In genomic region chr12:56724660-56724988, GRCh38 we compare ENCODE assay signal across 8 cellular contexts. TPM values are rescaled to one million over a fixed set of nuclear protein-coding genes. Genes with fewer than 3 reads are reported as not detected.
A peak's percentile ranks its signal among the peaks of the same experiment; 100 is the strongest.
DNase-seq lines count a peak whose midpoint lies in the region; ATAC-seq and TF ChIP-seq lines count a peak whose summit lies in the region.

No MANE protein-coding gene starts in this region.

- H3K9me3 Mint-ChIP-seq in activated CD4-positive, alpha-beta T cell treated with anti-CD3 and anti-CD28 coated beads for 36 hours (ENCODE audit: low read depth), result no peaks in the 10 kb centered on the region
- H3K9me3 Mint-ChIP-seq in activated naive CD4-positive, alpha-beta T cell treated with anti-CD3 and anti-CD28 coated beads, Interleukin-2, amount 50 U/mL, for 24 hours, result no peaks in the 10 kb centered on the region

- peak overlapping the region; percentile 65 for H3K4me3 ChIP-seq in hepatocyte
- peak overlapping the region; percentile 58 to 90 (median 82) for H3K4me3 ChIP-seq in skin epidermis

- H3K4me1 Mint-ChIP-seq in activated CD4-positive, alpha-beta T cell treated with anti-CD3 and anti-CD28 coated beads for 36 hours, result peaks cover 49% of the 10 kb centered on the region
- H3K4me1 Mint-ChIP-seq in activated naive CD4-positive, alpha-beta T cell treated with anti-CD3 and anti-CD28 coated beads, Interleukin-2, amount 50 U/mL, for 24 hours, result peaks cover 50% of the 10 kb centered on the region

- no peaks in the 10 kb centered on the region for H3K27me3 Mint-ChIP-seq in activated CD4-positive, alpha-beta T cell treated with anti-CD3 and anti-CD28 coated beads for 36 hours
- H3K27me3 Mint-ChIP-seq in activated naive CD4-positive, alpha-beta T cell treated with anti-CD3 and anti-CD28 coated beads, Interleukin-2, amount 50 U/mL, for 24 hours, result no peaks in the 10 kb centered on the region

- peaks cover 46% of the 10 kb centered on the region for H4K20me1 ChIP-seq in hepatocyte (ENCODE audit: insufficient read depth, poor library complexity, severe bottlenecking)

- TF ChIP-seq CTCF in hepatocyte (IDR thresholded peaks at IDR 0.05; ENCODE audit: poor library complexity), result no peak

- peaks cover 54% of the 10 kb centered on the region for H3K79me2 ChIP-seq in hepatocyte

- no peak for DNase-seq in activated CD4-positive, alpha-beta T cell treated with anti-CD3 and anti-CD28 coated beads for 36 hours
- no peak for DNase-seq in activated CD4-positive, alpha-beta T cell treated with anti-CD3 and anti-CD28 coated beads for 4 hours
- DNase-seq in hepatocyte (ENCODE audit: low spot score) (peak; percentile 23), AG20443 (ENCODE audit: low spot score) (no peak), T-helper 9 cell (no peak), GF-D8 (lab: John Stamatoyannopoulos, UW) (no peak)

- H3K9me2 ChIP-seq in hepatocyte (replicated peaks; ENCODE audit: insufficient read depth), result no peaks in the 10 kb centered on the region

- CTCF ChIA-PET in activated CD4-positive, alpha-beta T cell treated with anti-CD3 and anti-CD28 coated beads for 36 hours (lab: Charles Lee), result interaction anchor here (0.6 to 1.5 kb wide), 4 partner anchors 16 to 620 kb away, joined by 3 to 6 read pairs (median 3); partner anchors contain the start of gene PA2G4

- peak overlapping the region; percentile 78 for H2AFZ ChIP-seq in hepatocyte

- H3K4me2 ChIP-seq in hepatocyte, result peak overlapping the region; percentile 92

- H3K27me3 ChIP-seq in hepatocyte, result no peaks in the 10 kb centered on the region

- WGBS in hepatocyte (ENCODE audit: low lambda C conversion rate, missing lambda C conversion rate), result 0% methylated on average over 9 of the region's 9 CpGs

- peaks cover 30% of the 10 kb centered on the region for H3K4me1 ChIP-seq in hepatocyte (ENCODE audit: insufficient read depth)

- H3K27ac ChIP-seq in hepatocyte (peak overlapping the region; percentile 96), skin epidermis (peak overlapping the region; percentile 85 to 97 (median 93))

- POLR2A ChIA-PET in activated CD4-positive, alpha-beta T cell treated with anti-CD3 and anti-CD28 coated beads for 36 hours (lab: Charles Lee), result interaction anchor here (0.7 to 1.1 kb wide), 3 partner anchors 27 to 78 kb away, joined by 3 to 5 read pairs (median 4); no protein-coding TSS in a partner anchor

- no peak for ATAC-seq in activated CD4-positive, alpha-beta T cell treated with anti-CD3 and anti-CD28 coated beads for 36 hours

- peak overlapping the region; percentile 97 for H3K4me3 Mint-ChIP-seq in activated CD4-positive, alpha-beta T cell treated with anti-CD3 and anti-CD28 coated beads for 36 hours
- H3K4me3 Mint-ChIP-seq in activated naive CD4-positive, alpha-beta T cell treated with anti-CD3 and anti-CD28 coated beads, Interleukin-2, amount 50 U/mL, for 24 hours, result peak overlapping the region; percentile 97

- intact Hi-C loops in activated CD4-positive, alpha-beta T cell treated with anti-CD3 and anti-CD28 coated beads for 36 hours (cut with DNase I, micrococcal nuclease), result loop anchor here (2.0 to 10.0 kb wide), 3 partner anchors 78 to 390 kb away; partner anchors contain the start of genes IL23A (in 1 of the 2) and PAN2 (in 1 of the 2)

- H3K27ac Mint-ChIP-seq in activated CD4-positive, alpha-beta T cell treated with anti-CD3 and anti-CD28 coated beads for 36 hours, result peak overlapping the region; percentile 99
- peak overlapping the region; percentile 98 for H3K27ac Mint-ChIP-seq in activated naive CD4-positive, alpha-beta T cell treated with anti-CD3 and anti-CD28 coated beads, Interleukin-2, amount 50 U/mL, for 24 hours

- H3K9me3 ChIP-seq in hepatocyte (ENCODE audit: low read depth), result no peaks in the 10 kb centered on the region

- peaks cover 73% of the 10 kb centered on the region for H3K36me3 Mint-ChIP-seq in activated CD4-positive, alpha-beta T cell treated with anti-CD3 and anti-CD28 coated beads for 36 hours (ENCODE audit: low read depth)
- H3K36me3 Mint-ChIP-seq in activated naive CD4-positive, alpha-beta T cell treated with anti-CD3 and anti-CD28 coated beads, Interleukin-2, amount 50 U/mL, for 24 hours, result peaks cover 40% of the 10 kb centered on the region

- H3K36me3 ChIP-seq in hepatocyte (replicated peaks; ENCODE audit: insufficient read depth, low read depth), result no peaks in the 10 kb centered on the region

RNA-seq across cellular contexts. Expression of gene NACA, which starts 0.5 kb away (rescaled TPM):
- 1,000 to 10,000 TPM; 1,215 to 1,231 TPM for total RNA-seq in activated CD4-positive, alpha-beta T cell treated with anti-CD3 and anti-CD28 coated beads for 36 hours
- 1,295 and 1,361 TPM in 2 replicates for total RNA-seq in hepatocyte
- 631 and 655 TPM in 2 replicates for polyA plus RNA-seq in hepatocyte

RNA-seq across cellular contexts. Expression of gene PRIM1, which starts 27.5 kb away (rescaled TPM):
- total RNA-seq in activated CD4-positive, alpha-beta T cell treated with anti-CD3 and anti-CD28 coated beads for 36 hours, result 10 to 100 TPM; 81.3 to 83.7 TPM
- 6.8 and 14.0 TPM in 2 replicates for total RNA-seq in hepatocyte
- 5.9 and 6.5 TPM in 2 replicates for polyA plus RNA-seq in hepatocyte

RNA-seq across cellular contexts. Expression of gene PTGES3, which starts 36.5 kb away (rescaled TPM):
- total RNA-seq in activated CD4-positive, alpha-beta T cell treated with anti-CD3 and anti-CD28 coated beads for 36 hours, result 100 to 1,000 TPM; 284 to 386 TPM
- 128 and 142 TPM in 2 replicates for total RNA-seq in hepatocyte
- 154 and 156 TPM in 2 replicates for polyA plus RNA-seq in hepatocyte

RNA-seq across cellular contexts. Expression of gene HSD17B6, which starts 38.5 kb away (rescaled TPM):
- 1 to 10 TPM; 2.6 to 5.1 TPM for total RNA-seq in activated CD4-positive, alpha-beta T cell treated with anti-CD3 and anti-CD28 coated beads for 36 hours
- total RNA-seq in hepatocyte, result 2.7 and 3.4 TPM in 2 replicates
- polyA plus RNA-seq in hepatocyte, result 1.1 and 3.0 TPM in 2 replicates
